ENCODE assay signal across 29 cellular contexts in genomic region chr22:40718250-40719204, GRCh38. TPM values are rescaled to one million over a fixed set of nuclear protein-coding genes. Genes with fewer than 3 reads are reported as not detected.
DNase-seq lines count a peak whose midpoint lies in the region; ATAC-seq, FAIRE-seq and TF ChIP-seq lines count a peak whose summit lies in the region.
"Had no signal": no experiment of that assay in that cellular context is flagged by ENCODE, and none has a peak within 500 bp of the region (broad histone marks: within the 10 kb centered on the region; RNA-seq: fewer than 3 reads in every experiment).

No MANE protein-coding gene starts in this region.

- H3K9me3 Mint-ChIP-seq in IgD-negative memory B cell (no peaks in the 10 kb centered on the region), nephron progenitor cell (no peaks in the 10 kb centered on the region)
- H3K9me3 Mint-ChIP-seq: activated naive CD4-positive, alpha-beta T cell treated with anti-CD3 and anti-CD28 coated beads, Interleukin-2, amount 50 U/mL, for 72 hours; activated T-helper 2 cell treated with anti-CD3 and anti-CD28 coated beads, Interferon-gamma antibody, Interleukin-2, Interleukin-4, amounts not matched to agents 10 μg/mL and 5 μg/mL and 100 μg/mL, durations not matched to agents 14 hours and 24 hours and 36 hours; natural killer cell; T-cell had no signal

- no peak for TF ChIP-seq POLR2A in GM12891 (IDR thresholded peaks at IDR 0.05; ENCODE audit: low read depth, low read length)

- H3K9ac ChIP-seq in OCI-LY1 (ENCODE audit: low read length), result no peak overlapping the region
- H3K9ac ChIP-seq in mesendoderm (ENCODE audit: low read length), result no peak overlapping the region
- H3K9ac ChIP-seq: GM23248 had no signal

- H3K18ac ChIP-seq in mesendoderm (ENCODE audit: low read length), result no peak overlapping the region

- H2BK5ac ChIP-seq in mesendoderm (ENCODE audit: low read length), result no peak overlapping the region

- H3K4me1 ChIP-seq in OCI-LY1 (ENCODE audit: insufficient read depth, low read length, severe bottlenecking) (peaks cover 8% of the 10 kb centered on the region), mesendoderm (ENCODE audit: control insufficient read depth, low read depth, low read length) (peaks cover 9% of the 10 kb centered on the region)

- peak overlapping the region; percentile 21; the same call in 1 of the 2 replicates for H3K4me2 ChIP-seq in OCI-LY1 (ENCODE audit: low read length)
- no peak overlapping the region for H3K4me2 ChIP-seq in mesendoderm (ENCODE audit: low read length)

- H4K8ac ChIP-seq in mesendoderm (ENCODE audit: low read depth, low read length), result no peak overlapping the region

- H3K4ac ChIP-seq in mesendoderm (ENCODE audit: low read depth, low read length), result no peak overlapping the region

- H3K27ac Mint-ChIP-seq in IgD-negative memory B cell (peak overlapping the region in 2 of 3 donors; percentile 33 to 78), nephron progenitor cell (peak overlapping the region; percentile 52)
- H3K27ac Mint-ChIP-seq: activated T-helper 2 cell treated with anti-CD3 and anti-CD28 coated beads, Interferon-gamma antibody, Interleukin-2, Interleukin-4, amounts not matched to agents 10 μg/mL and 5 μg/mL and 100 μg/mL, durations not matched to agents 14 hours and 24 hours and 36 hours; natural killer cell had no signal

- peak; percentile 35 for FAIRE-seq in GM12891 (lab: Jason Lieb, UNC)
- FAIRE-seq: keratinocyte had no signal

- H3K36me3 ChIP-seq in OCI-LY1 (ENCODE audit: insufficient read depth, low read length), result no peaks in the 10 kb centered on the region
- H3K36me3 ChIP-seq in mesendoderm (ENCODE audit: control insufficient read depth, insufficient read depth, low read length), result no peaks in the 10 kb centered on the region

- H3K27me3 ChIP-seq in OCI-LY1 (ENCODE audit: insufficient read depth, low read length) (no peaks in the 10 kb centered on the region), mesendoderm (ENCODE audit: insufficient read depth, low read length, poor library complexity) (no peaks in the 10 kb centered on the region)

- no peak for ATAC-seq in sciatic nerve
- ATAC-seq in GM18498 (IDR thresholded peaks at IDR 0.05; ENCODE audit: unreplicated experiment), result no peak
- ATAC-seq: activated naive CD4-positive, alpha-beta T cell treated with anti-CD3 and anti-CD28 coated beads, Interleukin-2, amount 50 U/mL, for 72 hours; natural killer cell; T-cell had no signal

- peaks cover 0 to 10% (median 6%) of the 10 kb centered on the region in 3 donors for H3K4me1 Mint-ChIP-seq in IgD-negative memory B cell
- peaks cover 73% of the 10 kb centered on the region for H3K4me1 Mint-ChIP-seq in nephron progenitor cell
- H3K4me1 Mint-ChIP-seq: natural killer cell had no signal

- no peaks in the 10 kb centered on the region for H4K20me1 ChIP-seq in OCI-LY1 (ENCODE audit: insufficient read depth, low read length)

- no peaks in the 10 kb centered on the region for H3K79me1 ChIP-seq in mesendoderm (ENCODE audit: low read length)

- H3K9me3 ChIP-seq in OCI-LY1 (ENCODE audit: low read length), result no peaks in the 10 kb centered on the region

- no CpG with 5 or more reads among the region's 9 CpGs for WGBS in mesendoderm (ENCODE audit: extremely low coverage, insufficient coverage, low lambda C conversion rate)

- no peak overlapping the region for H2BK15ac ChIP-seq in mesendoderm (replicated peaks; ENCODE audit: low read depth)

- no peak overlapping the region for H3K56ac ChIP-seq in mesendoderm (ENCODE audit: low read length)

- H2BK120ac ChIP-seq in mesendoderm (ENCODE audit: low read depth, low read length), result no peak overlapping the region

- no peak overlapping the region for H2AFZ ChIP-seq in OCI-LY1 (ENCODE audit: low read length)
- H2AFZ ChIP-seq: GM23248 had no signal

- intact Hi-C loops in sciatic nerve (cut with DNase I), result no loop called here

- H3K9me2 ChIP-seq in OCI-LY1 (ENCODE audit: low read depth, low read length), result no peaks in the 10 kb centered on the region

- no peak overlapping the region for H2AK5ac ChIP-seq in mesendoderm (ENCODE audit: low read length)

- H3K27ac ChIP-seq in OCI-LY1 (ENCODE audit: low read depth, low read length, poor library complexity, severe bottlenecking), result no peak overlapping the region
- no peak overlapping the region for H3K27ac ChIP-seq in mesendoderm (ENCODE audit: low read depth, low read length)
- H3K27ac ChIP-seq: GM23248, RWPE1 had no signal

- no peaks in the 10 kb centered on the region for H3F3A ChIP-seq in OCI-LY1 (ENCODE audit: insufficient read depth, low read length)

- H3K4me3 ChIP-seq in OCI-LY1 (ENCODE audit: low read depth, low read length, poor library complexity, severe bottlenecking) (no peak overlapping the region), mesendoderm (ENCODE audit: low read length) (no peak overlapping the region)
- H3K4me3 ChIP-seq: GM23248 had no signal

- peaks cover 22% of the 10 kb centered on the region for H3K27me3 Mint-ChIP-seq in IgD-negative memory B cell
- peaks cover 12% of the 10 kb centered on the region for H3K27me3 Mint-ChIP-seq in nephron progenitor cell (ENCODE audit: low read depth, poor library complexity)

- no peak for TF ChIP-seq CTCF in OCI-LY1 (IDR thresholded peaks at IDR 0.05; ENCODE audit: low read length)
- no peak for TF ChIP-seq CTCF in nephron progenitor cell (IDR thresholded peaks at IDR 0.05)

- DNase-seq in GM12891 (ENCODE audit: insufficient read length, low spot score) (no peak), nephron progenitor cell (no peak), OCI-M2 (lab: John Stamatoyannopoulos, UW; ENCODE audit: unreplicated experiment) (no peak), mesendoderm (no peak), sciatic nerve (ENCODE audit: low spot score) (no peak)
- DNase-seq: activated CD4-positive, CD25-positive, alpha-beta regulatory T cell; aorta; C1 segment of cervical spinal cord; caudate nucleus; DND-41; GM23248; head of caudate nucleus; natural killer cell; NCI-H1417 treated with DMSO at 0.1 percent for 48 hours; NCI-H226; NCI-H748 treated with DMSO at 0.1 percent for 48 hours; retina; T-cell had no signal

- H4K5ac ChIP-seq in mesendoderm (ENCODE audit: low read length), result no peak overlapping the region

- H3K36me3 Mint-ChIP-seq in IgD-negative memory B cell (peaks cover 9% of the 10 kb centered on the region), nephron progenitor cell (ENCODE audit: low read depth) (no peaks in the 10 kb centered on the region)
- H3K36me3 Mint-ChIP-seq: activated naive CD4-positive, alpha-beta T cell treated with anti-CD3 and anti-CD28 coated beads, Interleukin-2, amount 50 U/mL, for 72 hours; natural killer cell; T-cell had no signal

- H3K79me2 ChIP-seq in OCI-LY1 (ENCODE audit: insufficient read depth, low read length) (no peaks in the 10 kb centered on the region), mesendoderm (ENCODE audit: control insufficient read depth, insufficient read depth, low read length) (no peaks in the 10 kb centered on the region)

- H3K23ac ChIP-seq in mesendoderm (ENCODE audit: low read length), result no peak overlapping the region

- H3K4me3 Mint-ChIP-seq in IgD-negative memory B cell (no peak overlapping the region), nephron progenitor cell (no peak overlapping the region)
- H3K4me3 Mint-ChIP-seq: natural killer cell, T-cell had no signal

TF ChIP-seq in GM12891, 5 proteins besides CTCF, POLR2A, EP300 and RAD21:
- peak; percentile 55 for TF ChIP-seq SPI1 (IDR thresholded peaks at IDR 0.05; ENCODE audit: low read depth, low read length)
- no peak for TF ChIP-seq TAF1 (IDR thresholded peaks at IDR 0.05; ENCODE audit: low read depth, low read length)
TF ChIP-seq in GM12891: peak in this region for 1.

RNA-seq across cellular contexts. Expression of gene MCHR1, which starts 39.2 kb away (rescaled TPM):
- not detected for polyA plus RNA-seq in GM12891 (2012; ENCODE audit: low read depth, missing spikeins)
- polyA plus RNA-seq in IgD-negative memory B cell, result not detected
- 1.4 TPM for polyA plus RNA-seq in mesendoderm (2013, experiment 1 of 2)
- polyA plus RNA-seq in mesendoderm (2013, experiment 2 of 2), result 1.2 TPM
- total RNA-seq in sciatic nerve, result 0.76 TPM
- total RNA-seq: activated naive CD4-positive, alpha-beta T cell treated with anti-CD3 and anti-CD28 coated beads, Interleukin-2, amount 50 U/mL, for 72 hours; activated T-helper 2 cell treated with anti-CD3 and anti-CD28 coated beads, Interferon-gamma antibody, Interleukin-2, Interleukin-4, amounts not matched to agents 10 μg/mL and 5 μg/mL and 100 μg/mL, durations not matched to agents 14 hours and 24 hours and 36 hours; mononuclear cell; natural killer cell; osteoblast; SK-MEL-5; T-cell; ureter had no signal
- polyA plus RNA-seq: aorta had no signal
